8 cellular contexts compared by ENCODE assay signal in the genomic region with DNA sequence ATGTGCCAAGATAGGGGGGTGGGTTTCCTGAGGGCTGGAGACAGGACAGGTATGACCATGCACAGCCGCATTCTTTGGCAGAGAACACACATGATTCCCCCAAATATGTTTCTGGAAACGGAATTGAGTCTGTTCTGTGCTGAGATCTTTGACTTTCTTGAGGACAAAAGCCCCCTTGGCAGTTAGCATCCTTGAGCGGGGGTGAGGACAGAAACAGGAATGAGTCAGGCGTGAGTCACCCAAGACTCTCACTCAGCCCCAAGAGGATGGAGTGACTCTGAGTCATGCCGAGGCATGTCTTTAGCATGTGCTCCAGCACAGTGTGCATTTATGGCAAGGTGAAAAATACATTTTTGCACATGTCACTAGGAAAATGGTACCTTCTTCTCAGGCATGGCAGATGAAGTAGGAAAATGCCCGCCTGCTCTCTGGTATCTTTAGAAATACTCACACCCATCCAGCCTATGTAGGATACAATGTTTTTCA. TPM values are rescaled to one million over a fixed set of nuclear protein-coding genes. Genes with fewer than 3 reads are reported as not detected.
DNase-seq lines count a peak whose midpoint lies in the region; ATAC-seq and TF ChIP-seq lines count a peak whose summit lies in the region.

No MANE protein-coding gene starts in this region.

- no peaks in the 10 kb centered on the region for H3K9me3 Mint-ChIP-seq in CD14-positive monocyte
- no peaks in the 10 kb centered on the region for H3K9me3 Mint-ChIP-seq in mesothelial cell of epicardium
- peaks cover 0 to 4% of the 10 kb centered on the region in 2 donors for H3K9me3 Mint-ChIP-seq in stimulated activated naive B cell treated with anti-CD40 and anti-IgM and Interleukin-4, amounts not matched to agents 10 μg/mL and 1 μg/mL and 100 μg/mL, for 72 hours

- H3K4me3 Mint-ChIP-seq in CD14-positive monocyte (no peak overlapping the region), mesothelial cell of epicardium (no peak overlapping the region)
- peak overlapping the region; percentile 5 to 21 for H3K4me3 Mint-ChIP-seq in stimulated activated naive B cell treated with anti-CD40 and anti-IgM and Interleukin-4, amounts not matched to agents 10 μg/mL and 1 μg/mL and 100 μg/mL, for 72 hours

- H3K27ac Mint-ChIP-seq in CD14-positive monocyte (peak overlapping the region in 1 of 7 donors; percentile 0), mesothelial cell of epicardium (peak overlapping the region; percentile 53)
- peak overlapping the region; percentile 96 for H3K27ac Mint-ChIP-seq in stimulated activated naive B cell treated with anti-CD40 and anti-IgM and Interleukin-4, amounts not matched to agents 10 μg/mL and 1 μg/mL and 100 μg/mL, for 72 hours

- H3K36me3 Mint-ChIP-seq in CD14-positive monocyte: no peaks in the 10 kb centered on the region
- H3K36me3 Mint-ChIP-seq in mesothelial cell of epicardium: no peaks in the 10 kb centered on the region
- peaks cover 17 to 19% of the 10 kb centered on the region in 2 donors for H3K36me3 Mint-ChIP-seq in stimulated activated naive B cell treated with anti-CD40 and anti-IgM and Interleukin-4, amounts not matched to agents 10 μg/mL and 1 μg/mL and 100 μg/mL, for 72 hours

- peaks cover 10% of the 10 kb centered on the region for H3K4me1 Mint-ChIP-seq in CD14-positive monocyte
- H3K4me1 Mint-ChIP-seq in mesothelial cell of epicardium: peaks cover 23% of the 10 kb centered on the region
- H3K4me1 Mint-ChIP-seq in stimulated activated naive B cell treated with anti-CD40 and anti-IgM and Interleukin-4, amounts not matched to agents 10 μg/mL and 1 μg/mL and 100 μg/mL, for 72 hours: peaks cover 62 to 89% of the 10 kb centered on the region in 2 donors

- H3K27me3 Mint-ChIP-seq in CD14-positive monocyte (ENCODE audit: low read depth in 3 of 3) (peaks cover 0 to 1% (median 0%) of the 10 kb centered on the region in 3 donors), mesothelial cell of epicardium (ENCODE audit: low read depth) (peaks cover 90% of the 10 kb centered on the region)
- H3K27me3 Mint-ChIP-seq in stimulated activated naive B cell treated with anti-CD40 and anti-IgM and Interleukin-4, amounts not matched to agents 10 μg/mL and 1 μg/mL and 100 μg/mL, for 72 hours: no peaks in the 10 kb centered on the region

- DNase-seq in CD14-positive monocyte (ENCODE audit: low spot score) (peak; percentile 79), HK-2 (ENCODE audit: unreplicated experiment) (peak; percentile 59), mesothelial cell of epicardium (ENCODE audit: low spot score in 2 of 2, unreplicated experiment in 2 of 2) (no peak), pons (ENCODE audit: low spot score) (no peak)
- peak; percentile 68 for DNase-seq in central memory CD4-positive, alpha-beta T cell
- DNase-seq in stimulated activated naive B cell treated with anti-CD40 and anti-IgM and Interleukin-4, amounts not matched to agents 10 μg/mL and 1 μg/mL and 100 μg/mL, for 72 hours: peak; percentile 81

- intact Hi-C loops in CD14-positive monocyte (cut with micrococcal nuclease): no loop called here

- TF ChIP-seq CTCF in CD14-positive monocyte (IDR thresholded peaks at IDR 0.05) (no peak), mesothelial cell of epicardium (IDR thresholded peaks at IDR 0.05; ENCODE audit: unreplicated experiment) (no peak)

- peak; percentile 71 for ATAC-seq in GM19467 (IDR thresholded peaks at IDR 0.05; ENCODE audit: unreplicated experiment)
- peak; percentile 91 to 95 for ATAC-seq in activated CD4-positive, CD25-positive, alpha-beta regulatory T cell treated with anti-CD3 and anti-CD28 coated beads, Interleukin-2, amount 50 U/mL, for 24 hours
- peak; percentile 97 to 98 for ATAC-seq in stimulated activated naive B cell treated with anti-CD40 and anti-IgM and Interleukin-4, amounts not matched to agents 10 μg/mL and 1 μg/mL and 100 μg/mL, for 72 hours (replicated peaks)

RNA-seq across cellular contexts. Expression of a gene that starts 52.1 kb away (rescaled TPM):
- polyA plus RNA-seq in CD14-positive monocyte: 100 to 1,000 TPM; 440 to 444 TPM
- 140 to 141 TPM (median 141 TPM) in 3 replicates for total RNA-seq in mesothelial cell of epicardium

Comparison
In these comparisons a context has a peak if more than half of its experiments do, and no peak if none do; other contexts are left out.
1. DNase-seq: peak in CD14-positive monocyte (single experiment), HK-2 (single experiment), central memory CD4-positive, alpha-beta T cell (single experiment) and stimulated activated naive B cell treated with anti-CD40 and anti-IgM and Interleukin-4, amounts not matched to agents 10 μg/mL and 1 μg/mL and 100 μg/mL, for 72 hours (single experiment); none in mesothelial cell of epicardium (0 of 2) and pons (single experiment).
2. H3K4me3 Mint-ChIP-seq: peak in stimulated activated naive B cell treated with anti-CD40 and anti-IgM and Interleukin-4, amounts not matched to agents 10 μg/mL and 1 μg/mL and 100 μg/mL, for 72 hours (2 of 2); none in CD14-positive monocyte (0 of 2) and mesothelial cell of epicardium (single experiment).
3. Peak in every context shown above with its lines, with median percentiles within 50 percentile points of each other: ATAC-seq.